17 cellular contexts compared by ENCODE assay signal in the genomic region with DNA sequence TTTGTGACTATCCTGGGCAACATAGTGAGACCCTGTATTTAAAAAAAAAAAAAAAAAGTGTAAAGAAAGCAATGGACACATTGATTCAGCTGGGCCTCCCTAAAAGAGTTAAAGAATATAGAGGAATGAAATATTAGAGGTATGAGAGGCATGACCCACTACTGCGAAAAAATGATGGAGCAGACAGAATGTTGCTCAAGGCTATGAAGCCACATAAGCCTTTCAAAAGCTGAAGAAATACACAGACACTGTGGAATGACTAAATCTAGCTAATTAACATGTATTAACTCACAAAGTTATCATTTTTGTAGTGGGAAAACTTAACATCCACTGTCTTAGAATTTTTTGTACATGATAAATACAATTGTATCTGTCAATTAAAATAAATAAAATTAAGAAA.
"Had no signal": no experiment of that assay in that cellular context is flagged by ENCODE, and none has a peak within 500 bp of the region (broad histone marks: within the 10 kb centered on the region; RNA-seq: fewer than 3 reads in every experiment).

No MANE protein-coding gene starts in this region.

- ATAC-seq: activated T-cell treated with anti-CD3 and anti-CD28 coated beads, Interleukin-2, amount 50 U/mL, for 72 hours; heart right ventricle; left ventricle myocardium superior; psoas muscle; right cardiac atrium had no signal

- H3K4me1 Mint-ChIP-seq: naive B cell had no signal

- H3K27me3 Mint-ChIP-seq: naive B cell had no signal

- DNase-seq: activated CD4-positive, alpha-beta T cell treated with anti-CD3 and anti-CD28 coated beads for 1 hour; activated effector memory CD4-positive, alpha-beta T cell treated with anti-CD3 and anti-CD28 coated beads, Interleukin-2, amount 50 U/mL, for 16 hours; activated naive CD4-positive, alpha-beta T cell treated with anti-CD3 and anti-CD28 coated beads, Interleukin-2, amount 50 U/mL, for 16 hours; activated T-cell treated with anti-CD3 and anti-CD28 coated beads, Interleukin-2, amount 50 U/mL, for 72 hours; colonic mucosa; erythroblast; heart right ventricle; left ventricle myocardium superior; naive B cell; ovary; psoas muscle; right cardiac atrium; stimulated activated CD4-positive, alpha-beta T cell treated with anti-CD3 and anti-CD28 coated beads, Interleukin-4, amount 100 ng/mL, for 1 hour; T-helper 2 cell; testis; upper lobe of left lung; WERI-Rb-1 had no signal

- H3K27ac Mint-ChIP-seq: activated T-cell treated with anti-CD3 and anti-CD28 coated beads, Interleukin-2, amount 50 U/mL, for 72 hours; naive B cell had no signal

- H3K4me3 Mint-ChIP-seq: activated T-cell treated with anti-CD3 and anti-CD28 coated beads, Interleukin-2, amount 50 U/mL, for 72 hours; naive B cell had no signal

- H3K36me3 Mint-ChIP-seq: naive B cell had no signal
